8 cellular contexts compared by ENCODE assay signal in the genomic region with DNA sequence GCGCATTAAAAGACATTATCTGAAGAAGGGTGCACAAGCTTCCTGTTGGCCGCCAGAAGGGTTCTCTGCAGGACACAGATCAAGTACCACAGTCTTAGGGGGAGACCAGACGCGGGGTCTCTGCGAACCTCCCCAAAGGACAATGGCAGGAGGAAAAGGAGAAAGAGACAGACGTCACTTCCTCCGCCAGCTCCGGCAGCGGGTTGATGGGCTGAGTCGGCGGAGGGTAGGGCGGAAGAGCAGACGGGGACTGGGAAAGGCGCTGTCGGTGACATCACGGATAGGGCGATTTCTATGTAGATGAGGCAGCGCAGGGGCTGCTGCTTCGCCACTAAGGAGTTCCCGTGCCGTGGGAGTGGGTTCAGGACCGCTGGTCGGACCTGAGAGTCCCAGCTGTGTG.
DNase-seq lines count a peak whose midpoint lies in the region; ATAC-seq and TF ChIP-seq lines count a peak whose summit lies in the region.
"Not testable (repeated sequence)": the region's sequence is repeated elsewhere in the genome, so short reads cannot be mapped to it uniquely, and the experiment has no call there.

No MANE protein-coding gene starts in this region.

- peak overlapping the region; percentile 99 to 100 (median 100) for H3K27ac Mint-ChIP-seq in nephron

- peak overlapping the region; percentile 28 for H3K4me3 ChIP-seq in fibroblast of pulmonary artery (replicated peaks; ENCODE audit: low read depth, low read length)

- not testable (repeated sequence) for TF ChIP-seq CTCF in fibroblast of pulmonary artery (IDR thresholded peaks at IDR 0.05; ENCODE audit: low read length, missing control alignments); nephron (IDR thresholded peaks at IDR 0.05; ENCODE audit: unreplicated experiment in 3 of 3)

- H3K4me1 Mint-ChIP-seq in nephron = not testable (repeated sequence)

- H3K9me3 Mint-ChIP-seq in nephron = not testable (repeated sequence)

- peak overlapping the region; percentile 86 to 90 (median 88) for H3K4me3 Mint-ChIP-seq in nephron

- not testable (repeated sequence) for H3K27me3 Mint-ChIP-seq in nephron (ENCODE audit: low read depth)

- DNase-seq in DMS 273 (lab: John Stamatoyannopoulos, UW; ENCODE audit: unreplicated experiment) (peak; percentile 7), NCI-H187 (lab: John Stamatoyannopoulos, UW) (peak; percentile 66 to 90), SW480 (ENCODE audit: low spot score) (peak; percentile 88), fibroblast of pulmonary artery (ENCODE audit: low read depth) (peak; percentile 90)
- peak; percentile 34 to 70 (median 50) for DNase-seq in activated naive CD4-positive, alpha-beta T cell (lab: John Stamatoyannopoulos, UW)
- peak; percentile 37 to 65 for DNase-seq in stimulated activated CD8-positive, alpha-beta memory T cell treated with anti-CD3 and anti-CD28 coated beads, Interleukin-4, amount 100 ng/mL, for 1 hour (ENCODE audit: low read depth in 2 of 2, low spot score in 1 of 2)

- not testable (repeated sequence) for H3K36me3 Mint-ChIP-seq in nephron (ENCODE audit: low read depth)

- peak; percentile 53 for ATAC-seq in HG02588 (IDR thresholded peaks at IDR 0.05; ENCODE audit: unreplicated experiment)

Comparison
In these comparisons a context has a peak if more than half of its experiments do, and no peak if none do; other contexts are left out.
1. Peak in every context shown above with its lines: DNase-seq, ATAC-seq and H3K4me3 ChIP-seq.
2. DNase-seq: peak in every context shown above with its lines; median percentile 90 in fibroblast of pulmonary artery; 88 in SW480; 78 in NCI-H187; 51 in stimulated activated CD8-positive, alpha-beta memory T cell treated with anti-CD3 and anti-CD28 coated beads, Interleukin-4, amount 100 ng/mL, for 1 hour; 50 in activated naive CD4-positive, alpha-beta T cell; 7 in DMS 273.